Comparison of ENCODE assay signal across 15 cellular contexts in the genomic region with DNA sequence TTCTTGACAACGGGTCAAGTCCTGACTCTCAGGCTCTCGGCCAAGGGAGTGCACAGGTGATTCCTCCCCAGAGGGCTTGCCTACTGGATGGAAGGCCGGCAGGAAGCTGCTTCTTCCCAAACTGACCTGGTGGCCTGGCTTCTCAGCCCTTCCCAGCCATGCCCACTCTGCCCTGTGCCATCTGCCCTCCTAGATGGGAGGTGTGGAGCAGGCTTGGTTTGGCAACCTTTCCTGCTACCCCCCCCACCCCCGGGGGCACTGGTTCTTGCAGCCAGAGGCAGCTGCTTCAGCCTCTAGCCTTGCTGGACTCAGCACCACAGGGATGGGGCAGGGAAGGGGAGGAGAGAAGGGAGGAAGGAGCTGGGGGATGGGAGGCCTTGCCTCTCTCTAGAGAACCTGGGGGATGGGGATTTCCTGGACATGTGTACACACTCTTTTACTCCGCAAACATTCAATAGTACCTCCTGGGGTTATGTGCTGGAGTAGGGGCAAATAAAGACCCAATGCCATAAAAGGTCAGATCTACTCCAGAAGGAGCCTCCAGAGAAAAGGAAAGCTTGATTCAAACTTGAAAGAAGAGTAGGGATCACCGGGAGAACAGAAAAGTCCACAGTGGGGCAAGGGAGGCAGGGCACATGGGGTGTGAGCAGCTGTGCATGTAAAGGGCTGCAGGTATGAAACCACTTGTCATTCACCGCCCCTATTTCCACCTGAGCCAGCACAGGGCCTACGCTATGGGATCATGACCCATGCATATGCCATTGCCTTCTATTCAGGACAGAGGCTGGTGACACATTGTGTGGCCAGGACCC. TPM values are rescaled to one million over a fixed set of nuclear protein-coding genes. Genes with fewer than 3 reads are reported as not detected.
DNase-seq lines count a peak whose midpoint lies in the region; ATAC-seq and TF ChIP-seq lines count a peak whose summit lies in the region.
"Had no signal": no experiment of that assay in that cellular context is flagged by ENCODE, and none has a peak within 500 bp of the region (broad histone marks: within the 10 kb centered on the region; RNA-seq: fewer than 3 reads in every experiment).

No MANE protein-coding gene starts in this region.

- H3K27me3 ChIP-seq in SJCRH30: no peaks in the 10 kb centered on the region
- H3K27me3 ChIP-seq: SJSA1 had no signal

- DNase-seq in COLO668 (lab: John Stamatoyannopoulos, UW; ENCODE audit: unreplicated experiment) (peak; percentile 83), LNCaP clone FGC (ENCODE audit: low read depth) (peak; percentile 86), UCSD-AML1 (lab: John Stamatoyannopoulos, UW; ENCODE audit: unreplicated experiment) (peak; percentile 32), mucosa of descending colon (peak in 2 of 3 donors; percentile 42 to 45), NOMO-1 treated with DMSO at 0.1 percent for 48 hours (lab: John Stamatoyannopoulos, UW; ENCODE audit: unreplicated experiment) (no peak), SJCRH30 (no peak)
- DNase-seq in stimulated activated CD4-positive, alpha-beta T cell treated with anti-CD3 and anti-CD28 coated beads, Interleukin-2, amount 100 ng/mL, for 48 hours: no peak
- DNase-seq: activated naive CD8-positive, alpha-beta T cell treated with anti-CD3 and anti-CD28 coated beads, Interleukin-2, amount 50 U/mL, for 24 hours; CD8-positive, alpha-beta memory T cell; MV-4-11; natural killer cell; stimulated activated naive CD4-positive, alpha-beta T cell treated with Interleukin-2 at 50 U/mL for 16 hours had no signal

- peaks cover 5% of the 10 kb centered on the region for H3K4me1 ChIP-seq in mucosa of descending colon (ENCODE audit: low read depth)
- peaks cover 8% of the 10 kb centered on the region; the same call in 1 of the 2 replicates for H3K4me1 ChIP-seq in SJCRH30

- peak; percentile 42 for ATAC-seq in mucosa of descending colon
- ATAC-seq: activated naive CD8-positive, alpha-beta T cell treated with anti-CD3 and anti-CD28 coated beads, Interleukin-2, amount 50 U/mL, for 24 hours; natural killer cell; WTC11 had no signal

- H3K9me3 ChIP-seq in mucosa of descending colon (no peaks in the 10 kb centered on the region), SJCRH30 (replicated peaks) (no peaks in the 10 kb centered on the region)
- H3K9me3 ChIP-seq: HAP-1, SJSA1 had no signal

- TF ChIP-seq CTCF in LNCaP clone FGC (IDR thresholded peaks at IDR 0.05; ENCODE audit: control insufficient read depth, extremely low read depth, insufficient read depth) (no peak), mucosa of descending colon (IDR thresholded peaks at IDR 0.05) (no peak)

- H3K27ac ChIP-seq in SJCRH30: no peak overlapping the region
- H3K27ac ChIP-seq: SJSA1 had no signal

- H3K4me3 ChIP-seq in LNCaP clone FGC (ENCODE audit: low read depth, low read length) (no peak overlapping the region), mucosa of descending colon (no peak overlapping the region), SJCRH30 (no peak overlapping the region)
- H3K4me3 ChIP-seq: HAP-1, SJSA1 had no signal

- intact Hi-C loops in mucosa of descending colon (cut with DNase I, micrococcal nuclease): no loop called here

- H3K36me3 ChIP-seq in mucosa of descending colon (ENCODE audit: low read depth): no peaks in the 10 kb centered on the region
- H3K36me3 ChIP-seq in SJCRH30: no peaks in the 10 kb centered on the region
- H3K36me3 ChIP-seq: HAP-1, SJSA1 had no signal

RNA-seq across cellular contexts. Expression of gene DAPK2, which starts 4.2 kb away (rescaled TPM):
- 10 to 100 TPM; 32.0 to 82.0 (median 35.5) TPM for total RNA-seq in mucosa of descending colon
- total RNA-seq in SJCRH30 (2014; rRNA removed; shearing (Covaris generic)): 0.23 and 0.85 TPM in 2 replicates

RNA-seq across cellular contexts. Expression of gene CIAO2A, which starts 43.2 kb away (rescaled TPM):
- total RNA-seq in mucosa of descending colon: 10 to 100 TPM; 49.7 to 94.5 (median 78.9) TPM
- 126 and 143 TPM in 2 replicates for total RNA-seq in SJCRH30 (2014; rRNA removed; shearing (Covaris generic))

RNA-seq across cellular contexts. Expression of gene SNX1, which starts 45.3 kb away (rescaled TPM):
- total RNA-seq in mucosa of descending colon: 100 to 1,000 TPM; 110 to 122 (median 118) TPM
- total RNA-seq in SJCRH30 (2014; rRNA removed; shearing (Covaris generic)): 38.9 and 46.6 TPM in 2 replicates

Comparison
In these comparisons a context has a peak if more than half of its experiments do, and no peak if none do; other contexts are left out.
1. DNase-seq: peak in COLO668 (single experiment), LNCaP clone FGC (single experiment), UCSD-AML1 (single experiment) and mucosa of descending colon (2 of 3); none in stimulated activated CD4-positive, alpha-beta T cell treated with anti-CD3 and anti-CD28 coated beads, Interleukin-2, amount 100 ng/mL, for 48 hours (0 of 2), NOMO-1 treated with DMSO at 0.1 percent for 48 hours (single experiment) and SJCRH30 (0 of 2).
2. RNA of gene DAPK2, which starts 4.2 kb away (total RNA-seq): 32.0 to 82.0 TPM in mucosa of descending colon; 0.23 to 0.85 TPM in SJCRH30; every median in the first group is over 10 times any median in the second.